ENCODE assay signal across 8 cellular contexts in the genomic region with DNA sequence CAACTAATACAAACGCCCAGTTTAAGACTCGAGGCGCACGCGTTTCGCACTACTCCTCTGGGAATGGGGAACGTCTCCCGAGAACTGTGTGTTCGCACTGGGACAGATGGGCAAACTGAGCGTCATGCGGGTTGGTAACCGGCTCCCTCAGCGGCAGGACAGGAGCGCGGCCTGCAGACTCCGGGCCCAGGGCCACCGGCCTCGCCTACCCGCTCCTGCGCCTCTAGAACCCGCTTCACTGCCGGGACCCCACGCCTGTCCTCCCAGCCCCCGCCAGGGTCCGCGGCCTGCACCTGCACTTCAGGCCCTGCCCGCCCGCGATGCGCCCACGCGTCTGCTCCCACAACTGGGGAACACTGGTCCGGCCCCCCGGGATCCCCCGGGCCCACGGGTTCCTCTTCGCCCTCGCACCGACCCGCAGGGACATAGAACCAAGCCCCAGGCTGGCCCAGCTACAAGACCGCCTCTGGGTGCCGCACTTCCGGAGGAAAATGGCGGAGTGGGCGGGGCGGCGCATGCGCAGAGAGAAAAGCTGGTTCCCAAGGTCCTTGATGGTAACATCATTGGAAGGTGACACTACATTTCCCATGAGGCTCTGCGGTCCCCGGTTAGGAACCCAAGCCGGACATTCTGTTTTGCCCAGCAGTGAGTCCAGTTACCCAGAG. TPM values are rescaled to one million over a fixed set of nuclear protein-coding genes. Genes with fewer than 3 reads are reported as not detected.
DNase-seq lines count a peak whose midpoint lies in the region; TF ChIP-seq lines count a peak whose summit lies in the region.
"Not testable (repeated sequence)": the region's sequence is repeated elsewhere in the genome, so short reads cannot be mapped to it uniquely, and the experiment has no call there.

Gene ZNF717 (minus strand): TSS at position 459 of the 665 bp plus-strand sequence. CDS start 2,187 bp downstream, outside the sequence.

- H4K20me1 ChIP-seq in DOHH2 (ENCODE audit: control insufficient read depth, insufficient read depth, low read depth, low read length); PC-9 (ENCODE audit: insufficient read depth): not testable (repeated sequence)

- peaks cover 15% of the 10 kb centered on the region for H3K79me2 ChIP-seq in DOHH2 (ENCODE audit: control insufficient read depth, low read length)
- not testable (repeated sequence) for H3K79me2 ChIP-seq in PC-9 (ENCODE audit: low read depth)

- H3K9me2 ChIP-seq in DOHH2 (replicated peaks; ENCODE audit: control insufficient read depth, low read length); PC-9 (ENCODE audit: insufficient read depth): not testable (repeated sequence)

- H3K4me3 ChIP-seq in DOHH2 (ENCODE audit: low read length), result peak within 1 kb of the TSS; percentile 84
- peak within 1 kb of the TSS; percentile 68 for H3K4me3 ChIP-seq in HUES64 (ENCODE audit: low read length)
- peak within 1 kb of the TSS; percentile 88 for H3K4me3 ChIP-seq in PC-9

- H3K9me3 ChIP-seq in DOHH2 (ENCODE audit: control insufficient read depth, insufficient read depth, low read length); PC-9 (ENCODE audit: insufficient read depth, low read depth): not testable (repeated sequence)
- H3K9me3 ChIP-seq in HUES64 (ENCODE audit: insufficient read depth, low read depth, low read length), result peaks cover 20% of the 10 kb centered on the region

- CTCF ChIA-PET in PC-9 (lab: Charles Lee), result not testable (repeated sequence)

- not testable (repeated sequence) for TF ChIP-seq CTCF in DOHH2 (IDR thresholded peaks at IDR 0.05; ENCODE audit: low read depth, low read length, poor library complexity, severe bottlenecking)
- TF ChIP-seq CTCF in PC-9 (conservative IDR thresholded peaks at IDR 0.05), result peak; percentile 23; the same call in 1 of the 2 replicates

- not testable (repeated sequence) for H3K27ac ChIP-seq in DOHH2 (ENCODE audit: low read depth, low read length); HUES64 (ENCODE audit: low read depth, low read length)
- H3K27ac ChIP-seq in PC-9 (peak within 1 kb of the TSS; percentile 51; the same call in 1 of the 2 replicates), cingulate gyrus (ENCODE audit: low read depth, low read length) (peak within 1 kb of the TSS; percentile 19)

- H3K4me2 ChIP-seq in DOHH2 (ENCODE audit: low read length) (peak within 1 kb of the TSS; percentile 86), PC-9 (peak within 1 kb of the TSS; percentile 99)

- intact Hi-C loops in PC-9 (cut with micrococcal nuclease; ENCODE audit: unreplicated experiment), result loop anchor here (2.0 kb wide), 1 partner anchor 112 kb away; no protein-coding TSS in a partner anchor

- H3K36me3 ChIP-seq in DOHH2 (ENCODE audit: control insufficient read depth, low read length) (peaks cover 28% of the 10 kb centered on the region), HUES64 (ENCODE audit: insufficient read depth, low read length) (peaks cover 19% of the 10 kb centered on the region)
- H3K36me3 ChIP-seq in PC-9 (ENCODE audit: low read depth), result not testable (repeated sequence)

- H2AFZ ChIP-seq in PC-9, result peak within 1 kb of the TSS; percentile 77

- not testable (repeated sequence) for H3K27me3 ChIP-seq in DOHH2 (ENCODE audit: control insufficient read depth, low read length); HUES64 (ENCODE audit: insufficient read depth, low read length); PC-9 (ENCODE audit: insufficient read depth, low read depth)

- not testable (repeated sequence) for H3F3A ChIP-seq in DOHH2 (ENCODE audit: control insufficient read depth, insufficient read depth); PC-9 (ENCODE audit: insufficient read depth, low read depth)

- peak within 1 kb of the TSS; percentile 69 for H3K9ac ChIP-seq in HUES64 (ENCODE audit: low read depth, low read length)

- not testable (repeated sequence) for BruUV-seq in PC-9 (replicated peaks; lab: Mats Ljungman, UMichigan)

- H3K4me1 ChIP-seq in DOHH2 (ENCODE audit: control insufficient read depth, low read length); HUES64 (ENCODE audit: insufficient read depth, low read length); PC-9 (replicated peaks; ENCODE audit: insufficient read depth): not testable (repeated sequence)

- POLR2A ChIA-PET in PC-9 (lab: Charles Lee; ENCODE audit: unreplicated experiment), result not testable (repeated sequence)

- DNase-seq in PC-9 (peak; percentile 71 to 96), iPS-NIHi11 (ENCODE audit: low spot score) (peak; percentile 23), pulmonary artery endothelial cell (ENCODE audit: low read depth, low spot score) (peak; percentile 43), stromal cell of bone marrow (ENCODE audit: low read depth) (peak; percentile 72)
- peak; percentile 82 to 89 (median 88) for DNase-seq in activated CD8-positive, alpha-beta memory T cell treated with anti-CD3 and anti-CD28 coated beads for 48 hours (ENCODE audit: low read depth in 2 of 3, low spot score in 2 of 3)

- 94% methylated on average over 51 of the region's 51 CpGs for WGBS in HUES64

RNA-seq across cellular contexts. Expression of gene ZNF717, which starts in this region (rescaled TPM):
- 3.6 TPM for polyA plus RNA-seq in HUES64 (2013, experiment 1 of 2)
- 5.3 TPM for polyA plus RNA-seq in HUES64 (2013, experiment 2 of 2)
- total RNA-seq in PC-9 (2021) (29.1 and 30.3 TPM in 2 replicates), pulmonary artery endothelial cell (10.2 and 12.0 TPM in 2 replicates)

Comparison
In these comparisons a context has a peak if more than half of its experiments do, and no peak if none do; other contexts are left out.
1. DNase-seq: peak in every context shown above with its lines; median percentile 88 in activated CD8-positive, alpha-beta memory T cell treated with anti-CD3 and anti-CD28 coated beads for 48 hours; 84 in PC-9; 72 in stromal cell of bone marrow; 43 in pulmonary artery endothelial cell; 23 in iPS-NIHi11.